ENCODE assay signal across 21 cellular contexts in genomic region chr17:42202696-42203095, GRCh38. TPM values are rescaled to one million over a fixed set of nuclear protein-coding genes. Genes with fewer than 3 reads are reported as not detected.
"Had no signal": no experiment of that assay in that cellular context is flagged by ENCODE, and none has a peak within 500 bp of the region (broad histone marks: within the 10 kb centered on the region; RNA-seq: fewer than 3 reads in every experiment).

No MANE protein-coding gene starts in this region.

- H3K4me1 Mint-ChIP-seq: activated CD4-positive, alpha-beta T cell treated with anti-CD3 and anti-CD28 coated beads for 36 hours; natural killer cell had no signal

- H3K27ac ChIP-seq: coronary artery, prostate gland, right lobe of liver, SJSA1, spleen, upper lobe of right lung had no signal

- H3K36me3 Mint-ChIP-seq: natural killer cell had no signal

- H3K27me3 Mint-ChIP-seq: activated CD4-positive, alpha-beta T cell treated with anti-CD3 and anti-CD28 coated beads for 36 hours had no signal

- H3K4me3 Mint-ChIP-seq: activated CD4-positive, alpha-beta T cell treated with anti-CD3 and anti-CD28 coated beads for 36 hours; natural killer cell; T-helper 2 cell treated with Interferon-gamma antibody and Interleukin-4, amounts not matched to agents 5 μg/mL and 100 μg/mL, for 36 hours had no signal

- H3K27me3 ChIP-seq: gastroesophageal sphincter, right lobe of liver, SJSA1, spleen, upper lobe of right lung had no signal

- H3K4me3 ChIP-seq: coronary artery, gastroesophageal sphincter, lung, prostate gland, right lobe of liver, SJSA1, spleen, upper lobe of right lung had no signal

- H3K9me3 ChIP-seq: gastroesophageal sphincter, prostate gland, right lobe of liver, SJSA1, spleen, upper lobe of right lung had no signal

- H3K27ac Mint-ChIP-seq: activated T-helper 2 cell treated with anti-CD3 and anti-CD28 coated beads, Interferon-gamma antibody, Interleukin-2, Interleukin-4, amounts not matched to agents 10 μg/mL and 5 μg/mL and 100 μg/mL, durations not matched to agents 14 hours and 24 hours and 36 hours; T-helper 2 cell treated with Interferon-gamma antibody and Interleukin-4, amounts not matched to agents 5 μg/mL and 100 μg/mL, for 36 hours had no signal

- ATAC-seq: activated CD4-positive, alpha-beta T cell treated with anti-CD3 and anti-CD28 coated beads for 36 hours; gastroesophageal sphincter; left cardiac atrium; natural killer cell; right lobe of liver; stimulated activated naive CD8-positive, alpha-beta T cell treated with anti-CD3 and anti-CD28 coated beads, Interleukin-15, Interleukin-2, amounts not matched to agents 100 U/mL and 50 U/mL, for 24 hours; upper lobe of right lung had no signal

- H3K9me3 Mint-ChIP-seq: activated T-helper 2 cell treated with anti-CD3 and anti-CD28 coated beads, Interferon-gamma antibody, Interleukin-2, Interleukin-4, amounts not matched to agents 10 μg/mL and 5 μg/mL and 100 μg/mL, durations not matched to agents 14 hours and 24 hours and 36 hours; natural killer cell; T-helper 2 cell treated with Interferon-gamma antibody and Interleukin-4, amounts not matched to agents 5 μg/mL and 100 μg/mL, for 36 hours had no signal

- DNase-seq: activated CD4-positive, alpha-beta T cell treated with anti-CD3 and anti-CD28 coated beads for 36 hours; effector CD8-positive, alpha-beta T cell; left cardiac atrium; natural killer cell; occipital lobe; right lobe of liver; spleen; stimulated activated CD4-positive, alpha-beta T cell treated with anti-CD3 and anti-CD28 coated beads, Interleukin-1b, Interleukin-23, amount 100 ng/mL, for 48 hours; stimulated activated naive CD8-positive, alpha-beta T cell treated with anti-CD3 and anti-CD28 coated beads, Interleukin-15, Interleukin-2, amounts not matched to agents 100 U/mL and 50 U/mL, for 24 hours; SW 1271; upper lobe of right lung had no signal

- H3K4me1 ChIP-seq: gastroesophageal sphincter, prostate gland, upper lobe of right lung had no signal

RNA-seq across cellular contexts. Expression of gene HCRT, which starts 17.4 kb away (rescaled TPM):
- total RNA-seq: activated CD4-positive, alpha-beta T cell treated with anti-CD3 and anti-CD28 coated beads for 36 hours; activated T-helper 2 cell treated with anti-CD3 and anti-CD28 coated beads, Interferon-gamma antibody, Interleukin-2, Interleukin-4, amounts not matched to agents 10 μg/mL and 5 μg/mL and 100 μg/mL, durations not matched to agents 14 hours and 24 hours and 36 hours; cardiac septum; fibroblast of lung; gastroesophageal sphincter; left cardiac atrium; lung; natural killer cell; occipital lobe; prostate gland; right lobe of liver; SJSA1; spleen; temporal lobe; upper lobe of right lung had no signal
- polyA plus RNA-seq: fibroblast of lung, lung, spleen had no signal

RNA-seq across cellular contexts. Expression of gene KCNH4, which starts 21.8 kb away (rescaled TPM):
- total RNA-seq: cardiac septum, fibroblast of lung, SJSA1 had no signal
